ENCODE assay signal across 28 cellular contexts in the genomic region with DNA sequence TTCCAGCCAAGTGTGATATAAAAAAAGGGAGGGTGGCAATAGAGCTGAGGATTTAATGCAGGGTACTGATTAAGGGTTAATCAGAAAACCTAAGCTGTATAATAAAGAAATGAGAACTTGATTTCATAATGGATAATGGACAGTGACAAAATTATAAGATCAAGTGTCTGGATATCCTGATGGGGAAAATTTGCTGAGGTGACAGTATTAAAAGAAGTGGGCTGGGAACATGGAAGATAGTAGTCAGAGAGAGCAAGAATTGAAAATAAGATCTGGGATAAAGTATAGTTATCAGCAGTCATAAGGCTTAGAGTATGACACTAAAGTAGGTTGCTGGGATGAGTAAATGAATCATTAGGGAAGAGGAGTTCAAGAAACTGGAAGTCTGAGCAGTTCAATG.
"Had no signal": no experiment of that assay in that cellular context is flagged by ENCODE, and none has a peak within 500 bp of the region (broad histone marks: within the 10 kb centered on the region; RNA-seq: fewer than 3 reads in every experiment).

No MANE protein-coding gene starts in this region.

- H3K9me3 ChIP-seq: colonic mucosa had no signal

- H3K4me1 ChIP-seq: colonic mucosa had no signal

- H3K27me3 Mint-ChIP-seq: activated CD4-positive, alpha-beta memory T cell treated with anti-CD3 and anti-CD28 coated beads, Interleukin-2, amount 10 ng/mL, durations not matched to agents 7 days and 5 days; activated CD4-positive, alpha-beta T cell treated with anti-CD3 and anti-CD28 coated beads, Interleukin-2, amount 10 ng/mL, durations not matched to agents 7 days and 5 days; activated naive CD8-positive, alpha-beta T cell; activated T-cell treated with anti-CD3 and anti-CD28 coated beads, Interleukin-2, amount 50 U/mL, for 24 hours had no signal

- H3K27ac ChIP-seq: cardiac muscle cell, colonic mucosa, dorsolateral prefrontal cortex, VCaP had no signal

- H3K4me1 Mint-ChIP-seq: activated CD4-positive, alpha-beta memory T cell treated with anti-CD3 and anti-CD28 coated beads, Interleukin-2, amount 10 ng/mL, durations not matched to agents 7 days and 5 days; activated CD4-positive, alpha-beta T cell treated with anti-CD3 and anti-CD28 coated beads, Interleukin-2, amount 10 ng/mL, durations not matched to agents 7 days and 5 days; endodermal cell had no signal

- H3K9me3 Mint-ChIP-seq: activated CD4-positive, alpha-beta T cell treated with anti-CD3 and anti-CD28 coated beads, Interleukin-2, amount 10 ng/mL, durations not matched to agents 7 days and 5 days; endodermal cell had no signal

- DNase-seq: activated CD4-positive, alpha-beta memory T cell treated with anti-CD3 and anti-CD28 coated beads, Interleukin-2, amount 10 ng/mL, durations not matched to agents 7 days and 5 days; activated CD4-positive, alpha-beta T cell treated with anti-CD3 and anti-CD28 coated beads for 1 hour; activated CD4-positive, alpha-beta T cell treated with anti-CD3 and anti-CD28 coated beads for 4 hours; activated CD4-positive, alpha-beta T cell treated with anti-CD3 and anti-CD28 coated beads, Interleukin-2, amount 10 ng/mL, durations not matched to agents 7 days and 5 days; activated CD4-positive, alpha-beta T cell treated with anti-CD3 and anti-CD28 coated beads, Interleukin-2, amount 50 U/mL, for 4 hours; activated CD8-positive, alpha-beta memory T cell treated with anti-CD3 and anti-CD28 coated beads, Interleukin-2, amount 50 U/mL, for 48 hours; activated gamma-delta T cell; activated naive CD4-positive, alpha-beta T cell; activated naive CD4-positive, alpha-beta T cell treated with anti-CD3 and anti-CD28 coated beads, Interleukin-2, amount 50 U/mL, for 16 hours; activated T-cell treated with anti-CD3 and anti-CD28 coated beads for 4 hours; activated T-cell treated with anti-CD3 and anti-CD28 coated beads, Interleukin-2, amount 50 U/mL, for 24 hours; activated T-cell treated with anti-CD3 and anti-CD28 coated beads, Interleukin-2, amount 50 U/mL, for 72 hours; amniotic stem cell; anterior cingulate cortex; central memory CD4-positive, alpha-beta T cell; cerebellar nuclear complex; colonic mucosa; dorsolateral prefrontal cortex; effector memory CD4-positive, alpha-beta T cell; endodermal cell; foreskin fibroblast; head of caudate nucleus; T-helper 2 cell had no signal

- H3K27ac Mint-ChIP-seq: activated CD4-positive, alpha-beta memory T cell treated with anti-CD3 and anti-CD28 coated beads, Interleukin-2, amount 10 ng/mL, durations not matched to agents 7 days and 5 days; activated CD4-positive, alpha-beta T cell treated with anti-CD3 and anti-CD28 coated beads, Interleukin-2, amount 10 ng/mL, durations not matched to agents 7 days and 5 days; activated naive CD8-positive, alpha-beta T cell; activated T-cell treated with anti-CD3 and anti-CD28 coated beads, Interleukin-2, amount 50 U/mL, for 24 hours; activated T-cell treated with anti-CD3 and anti-CD28 coated beads, Interleukin-2, amount 50 U/mL, for 72 hours; endodermal cell; WTC11 had no signal

- H3K4me3 ChIP-seq: cardiac muscle cell, colonic mucosa, dorsolateral prefrontal cortex had no signal

- H3K4me3 Mint-ChIP-seq: activated CD4-positive, alpha-beta memory T cell treated with anti-CD3 and anti-CD28 coated beads, Interleukin-2, amount 10 ng/mL, durations not matched to agents 7 days and 5 days; activated CD4-positive, alpha-beta T cell treated with anti-CD3 and anti-CD28 coated beads, Interleukin-2, amount 10 ng/mL, durations not matched to agents 7 days and 5 days; activated naive CD8-positive, alpha-beta T cell; activated T-cell treated with anti-CD3 and anti-CD28 coated beads, Interleukin-2, amount 50 U/mL, for 24 hours; activated T-cell treated with anti-CD3 and anti-CD28 coated beads, Interleukin-2, amount 50 U/mL, for 72 hours; endodermal cell; WTC11 had no signal

- ATAC-seq: activated T-cell treated with anti-CD3 and anti-CD28 coated beads, Interleukin-2, amount 50 U/mL, for 72 hours; esophagus mucosa; WTC11 had no signal

- H3K36me3 ChIP-seq: cardiac muscle cell, colonic mucosa had no signal

- H3K27me3 ChIP-seq: cardiac muscle cell, colonic mucosa, dorsolateral prefrontal cortex had no signal

- H3K36me3 Mint-ChIP-seq: activated naive CD8-positive, alpha-beta T cell; WTC11 had no signal
